Comparison of ENCODE assay signal across 8 cellular contexts in the genomic region with DNA sequence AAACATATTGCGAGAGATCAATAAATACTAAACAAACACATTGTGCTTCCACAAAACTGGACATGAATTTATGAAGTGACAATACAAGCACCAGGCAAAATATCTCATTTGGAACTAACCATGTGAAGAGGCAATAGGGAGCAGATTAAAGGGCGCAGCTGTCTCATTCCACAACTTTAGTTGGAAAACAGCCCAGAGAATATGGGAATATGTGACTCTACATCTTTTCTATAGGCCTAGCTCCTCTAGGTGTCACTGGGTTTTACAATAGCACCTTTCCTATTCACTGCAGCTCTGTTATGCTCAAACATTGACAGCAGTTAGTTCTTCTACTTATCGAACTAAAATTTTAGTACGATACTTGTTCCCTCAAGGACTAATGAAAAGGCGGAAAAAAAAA.
"Had no signal": no experiment of that assay in that cellular context is flagged by ENCODE, and none has a peak within 500 bp of the region (broad histone marks: within the 10 kb centered on the region; RNA-seq: fewer than 3 reads in every experiment).

No MANE protein-coding gene starts in this region.

- H3K9me3 ChIP-seq: HAP-1 had no signal

- DNase-seq: GM23248, GOT3, H7, HFFc6 had no signal

- ATAC-seq: HCT116, HepG2 had no signal

- H3K27ac ChIP-seq: GM23248, HL-60 had no signal

- H3K4me1 ChIP-seq: HAP-1 had no signal

- H3K4me3 ChIP-seq: GM23248, HAP-1 had no signal

- H3K36me3 ChIP-seq: HAP-1 had no signal
